Comparison of ENCODE assay signal across 8 cellular contexts in genomic region chr15:39092354-39092753, GRCh38.
"Had no signal": no experiment of that assay in that cellular context is flagged by ENCODE, and none has a peak within 500 bp of the region (broad histone marks: within the 10 kb centered on the region; RNA-seq: fewer than 3 reads in every experiment).

No MANE protein-coding gene starts in this region.

- H3K27ac ChIP-seq: GM23248, HL-60 had no signal

- DNase-seq: GM23248, GOT3, KBM-7 had no signal

- H3K9me3 ChIP-seq: HAP-1 had no signal

- H3K4me1 Mint-ChIP-seq: IgD-negative memory B cell had no signal

- H3K4me1 ChIP-seq: HAP-1 had no signal

- H3K27me3 Mint-ChIP-seq: IgD-negative memory B cell had no signal

- H3K27ac Mint-ChIP-seq: IgD-negative memory B cell had no signal

- H3K4me3 ChIP-seq: GM23248, HAP-1 had no signal

- ATAC-seq: HCT116, HepG2 had no signal

- H3K4me3 Mint-ChIP-seq: IgD-negative memory B cell had no signal

- H3K9me3 Mint-ChIP-seq: IgD-negative memory B cell had no signal

- H3K36me3 ChIP-seq: HAP-1 had no signal

- H2AFZ ChIP-seq: GM23248 had no signal

- H3K9ac ChIP-seq: GM23248 had no signal

- H3K36me3 Mint-ChIP-seq: IgD-negative memory B cell had no signal
